In genomic region chr17:82217530-82218204, GRCh38 we compare ENCODE assay signal across 1 cellular context.
TF ChIP-seq lines count a peak whose summit lies in the region.

No MANE protein-coding gene starts in this region.

TF ChIP-seq in HepG2, 621 proteins besides CTCF, POLR2A, EP300 and RAD21 (continued from another document and continues in another):
- peak; percentile 53; the same call in 1 of the 2 replicates for TF ChIP-seq SOX13 (IDR thresholded peaks at IDR 0.05)
- peak in 1 of 2 experiments; percentile 51; a peak in 2 of 4 replicates for TF ChIP-seq SOX13 (CRISPR knock-in tag; conservative IDR thresholded peaks at IDR 0.05 in 1 of 2, IDR thresholded peaks at IDR 0.05 in 1 of 2)
- TF ChIP-seq, protein P1, sequence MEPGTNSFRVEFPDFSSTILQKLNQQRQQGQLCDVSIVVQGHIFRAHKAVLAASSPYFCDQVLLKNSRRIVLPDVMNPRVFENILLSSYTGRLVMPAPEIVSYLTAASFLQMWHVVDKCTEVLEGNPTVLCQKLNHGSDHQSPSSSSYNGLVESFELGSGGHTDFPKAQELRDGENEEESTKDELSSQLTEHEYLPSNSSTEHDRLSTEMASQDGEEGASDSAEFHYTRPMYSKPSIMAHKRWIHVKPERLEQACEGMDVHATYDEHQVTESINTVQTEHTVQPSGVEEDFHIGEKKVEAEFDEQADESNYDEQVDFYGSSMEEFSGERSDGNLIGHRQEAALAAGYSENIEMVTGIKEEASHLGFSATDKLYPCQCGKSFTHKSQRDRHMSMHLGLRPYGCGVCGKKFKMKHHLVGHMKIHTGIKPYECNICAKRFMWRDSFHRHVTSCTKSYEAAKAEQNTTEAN (CRISPR knock-in tag; conservative IDR thresholded peaks at IDR 0.05) = peak; percentile 94
- peak; percentile 57 for TF ChIP-seq HOXA5 (CRISPR knock-in tag; IDR thresholded peaks at IDR 0.05)
- TF ChIP-seq, protein P2, sequence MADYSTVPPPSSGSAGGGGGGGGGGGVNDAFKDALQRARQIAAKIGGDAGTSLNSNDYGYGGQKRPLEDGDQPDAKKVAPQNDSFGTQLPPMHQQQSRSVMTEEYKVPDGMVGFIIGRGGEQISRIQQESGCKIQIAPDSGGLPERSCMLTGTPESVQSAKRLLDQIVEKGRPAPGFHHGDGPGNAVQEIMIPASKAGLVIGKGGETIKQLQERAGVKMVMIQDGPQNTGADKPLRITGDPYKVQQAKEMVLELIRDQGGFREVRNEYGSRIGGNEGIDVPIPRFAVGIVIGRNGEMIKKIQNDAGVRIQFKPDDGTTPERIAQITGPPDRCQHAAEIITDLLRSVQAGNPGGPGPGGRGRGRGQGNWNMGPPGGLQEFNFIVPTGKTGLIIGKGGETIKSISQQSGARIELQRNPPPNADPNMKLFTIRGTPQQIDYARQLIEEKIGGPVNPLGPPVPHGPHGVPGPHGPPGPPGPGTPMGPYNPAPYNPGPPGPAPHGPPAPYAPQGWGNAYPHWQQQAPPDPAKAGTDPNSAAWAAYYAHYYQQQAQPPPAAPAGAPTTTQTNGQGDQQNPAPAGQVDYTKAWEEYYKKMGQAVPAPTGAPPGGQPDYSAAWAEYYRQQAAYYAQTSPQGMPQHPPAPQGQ (CRISPR knock-in tag; IDR thresholded peaks at IDR 0.05; ENCODE audit: borderline replicate concordance) = no peak
- no peak for TF ChIP-seq E2F1 (CRISPR knock-in tag; IDR thresholded peaks at IDR 0.05)
- peak; percentile 93 for TF ChIP-seq ELF3 (CRISPR knock-in tag; IDR thresholded peaks at IDR 0.05)
- TF ChIP-seq UBTF (CRISPR knock-in tag; IDR thresholded peaks at IDR 0.05) = peak; percentile 66
- TF ChIP-seq, protein P3, sequence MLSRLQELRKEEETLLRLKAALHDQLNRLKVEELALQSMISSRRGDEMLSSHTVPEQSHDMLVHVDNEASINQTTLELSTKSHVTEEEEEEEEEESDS (CRISPR knock-in tag; IDR thresholded peaks at IDR 0.05; ENCODE audit: borderline replicate concordance) = no peak
- TF ChIP-seq PPARG (CRISPR knock-in tag; conservative IDR thresholded peaks at IDR 0.05) = 0 out of 2 replicates have a peak, but pooled peaks have one; percentile 48
- TF ChIP-seq NFYC (CRISPR knock-in tag; IDR thresholded peaks at IDR 0.05) = peak; percentile 47; the same call in 1 of the 2 replicates
- TF ChIP-seq NR2C2 (CRISPR knock-in tag; IDR thresholded peaks at IDR 0.05; ENCODE audit: borderline replicate concordance) = peak; percentile 80
- TF ChIP-seq ZNF124 (CRISPR knock-in tag; IDR thresholded peaks at IDR 0.05) = no peak
- no peak for TF ChIP-seq TBL1XR1 (IDR thresholded peaks at IDR 0.05; ENCODE audit: borderline replicate concordance, low read length, partially characterized antibody)
- TF ChIP-seq ZNF530 (CRISPR knock-in tag; IDR thresholded peaks at IDR 0.05; ENCODE audit: low read depth) = no peak
- no peak for TF ChIP-seq ZNF343 (CRISPR knock-in tag; IDR thresholded peaks at IDR 0.05)
- TF ChIP-seq THAP8 (CRISPR knock-in tag; IDR thresholded peaks at IDR 0.05; ENCODE audit: borderline replicate concordance) = no peak
- no peak for TF ChIP-seq ASH2L (IDR thresholded peaks at IDR 0.05; ENCODE audit: insufficient read length, low read depth, low read length)
- no peak; the same call in 1 of the 2 replicates for TF ChIP-seq ZNF7 (CRISPR knock-in tag; IDR thresholded peaks at IDR 0.05)
- TF ChIP-seq, protein P4, sequence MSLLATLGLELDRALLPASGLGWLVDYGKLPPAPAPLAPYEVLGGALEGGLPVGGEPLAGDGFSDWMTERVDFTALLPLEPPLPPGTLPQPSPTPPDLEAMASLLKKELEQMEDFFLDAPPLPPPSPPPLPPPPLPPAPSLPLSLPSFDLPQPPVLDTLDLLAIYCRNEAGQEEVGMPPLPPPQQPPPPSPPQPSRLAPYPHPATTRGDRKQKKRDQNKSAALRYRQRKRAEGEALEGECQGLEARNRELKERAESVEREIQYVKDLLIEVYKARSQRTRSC (CRISPR knock-in tag; IDR thresholded peaks at IDR 0.05; ENCODE audit: low read depth) = peak; percentile 10; the same call in 1 of the 2 replicates
- no peak for TF ChIP-seq AGO1 (IDR thresholded peaks at IDR 0.05; ENCODE audit: low read depth, low read length, poor library complexity, severe bottlenecking)
- TF ChIP-seq, protein P5, sequence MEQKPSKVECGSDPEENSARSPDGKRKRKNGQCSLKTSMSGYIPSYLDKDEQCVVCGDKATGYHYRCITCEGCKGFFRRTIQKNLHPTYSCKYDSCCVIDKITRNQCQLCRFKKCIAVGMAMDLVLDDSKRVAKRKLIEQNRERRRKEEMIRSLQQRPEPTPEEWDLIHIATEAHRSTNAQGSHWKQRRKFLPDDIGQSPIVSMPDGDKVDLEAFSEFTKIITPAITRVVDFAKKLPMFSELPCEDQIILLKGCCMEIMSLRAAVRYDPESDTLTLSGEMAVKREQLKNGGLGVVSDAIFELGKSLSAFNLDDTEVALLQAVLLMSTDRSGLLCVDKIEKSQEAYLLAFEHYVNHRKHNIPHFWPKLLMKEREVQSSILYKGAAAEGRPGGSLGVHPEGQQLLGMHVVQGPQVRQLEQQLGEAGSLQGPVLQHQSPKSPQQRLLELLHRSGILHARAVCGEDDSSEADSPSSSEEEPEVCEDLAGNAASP (CRISPR knock-in tag; IDR thresholded peaks at IDR 0.05; ENCODE audit: borderline replicate concordance) = peak; percentile 87
- no peak for TF ChIP-seq XRCC5 (optimal IDR thresholded peaks at IDR 0.05; ENCODE audit: low read length)
- TF ChIP-seq STAT5B (CRISPR knock-in tag; IDR thresholded peaks at IDR 0.05) = peak; percentile 84; the same call in 1 of the 2 replicates
- no peak for TF ChIP-seq ATF1 (CRISPR knock-in tag; IDR thresholded peaks at IDR 0.05)
- peak; percentile 93; the same call in 1 of the 2 replicates for TF ChIP-seq CBX5 (CRISPR knock-in tag; IDR thresholded peaks at IDR 0.05; ENCODE audit: borderline replicate concordance)
- TF ChIP-seq ZNF839 (CRISPR knock-in tag; IDR thresholded peaks at IDR 0.05; ENCODE audit: borderline replicate concordance) = no peak
- peak; percentile 79; the same call in 1 of the 2 replicates for TF ChIP-seq ZBTB44 (CRISPR knock-in tag; IDR thresholded peaks at IDR 0.05)
- TF ChIP-seq, protein P6, sequence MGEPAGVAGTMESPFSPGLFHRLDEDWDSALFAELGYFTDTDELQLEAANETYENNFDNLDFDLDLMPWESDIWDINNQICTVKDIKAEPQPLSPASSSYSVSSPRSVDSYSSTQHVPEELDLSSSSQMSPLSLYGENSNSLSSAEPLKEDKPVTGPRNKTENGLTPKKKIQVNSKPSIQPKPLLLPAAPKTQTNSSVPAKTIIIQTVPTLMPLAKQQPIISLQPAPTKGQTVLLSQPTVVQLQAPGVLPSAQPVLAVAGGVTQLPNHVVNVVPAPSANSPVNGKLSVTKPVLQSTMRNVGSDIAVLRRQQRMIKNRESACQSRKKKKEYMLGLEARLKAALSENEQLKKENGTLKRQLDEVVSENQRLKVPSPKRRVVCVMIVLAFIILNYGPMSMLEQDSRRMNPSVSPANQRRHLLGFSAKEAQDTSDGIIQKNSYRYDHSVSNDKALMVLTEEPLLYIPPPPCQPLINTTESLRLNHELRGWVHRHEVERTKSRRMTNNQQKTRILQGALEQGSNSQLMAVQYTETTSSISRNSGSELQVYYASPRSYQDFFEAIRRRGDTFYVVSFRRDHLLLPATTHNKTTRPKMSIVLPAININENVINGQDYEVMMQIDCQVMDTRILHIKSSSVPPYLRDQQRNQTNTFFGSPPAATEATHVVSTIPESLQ (CRISPR knock-in tag; conservative IDR thresholded peaks at IDR 0.05) = no peak
- TF ChIP-seq, protein P7, sequence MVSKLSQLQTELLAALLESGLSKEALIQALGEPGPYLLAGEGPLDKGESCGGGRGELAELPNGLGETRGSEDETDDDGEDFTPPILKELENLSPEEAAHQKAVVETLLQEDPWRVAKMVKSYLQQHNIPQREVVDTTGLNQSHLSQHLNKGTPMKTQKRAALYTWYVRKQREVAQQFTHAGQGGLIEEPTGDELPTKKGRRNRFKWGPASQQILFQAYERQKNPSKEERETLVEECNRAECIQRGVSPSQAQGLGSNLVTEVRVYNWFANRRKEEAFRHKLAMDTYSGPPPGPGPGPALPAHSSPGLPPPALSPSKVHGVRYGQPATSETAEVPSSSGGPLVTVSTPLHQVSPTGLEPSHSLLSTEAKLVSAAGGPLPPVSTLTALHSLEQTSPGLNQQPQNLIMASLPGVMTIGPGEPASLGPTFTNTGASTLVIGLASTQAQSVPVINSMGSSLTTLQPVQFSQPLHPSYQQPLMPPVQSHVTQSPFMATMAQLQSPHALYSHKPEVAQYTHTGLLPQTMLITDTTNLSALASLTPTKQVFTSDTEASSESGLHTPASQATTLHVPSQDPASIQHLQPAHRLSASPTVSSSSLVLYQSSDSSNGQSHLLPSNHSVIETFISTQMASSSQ (IDR thresholded peaks at IDR 0.05; ENCODE audit: low read depth) = no peak
- TF ChIP-seq, protein P7 (CRISPR knock-in tag; IDR thresholded peaks at IDR 0.05; ENCODE audit: borderline replicate concordance) = peak; percentile 53; the same call in 1 of the 2 replicates
- TF ChIP-seq ZNF704 (CRISPR knock-in tag; IDR thresholded peaks at IDR 0.05; ENCODE audit: borderline replicate concordance) = no peak
- TF ChIP-seq ZNF317 (CRISPR knock-in tag; IDR thresholded peaks at IDR 0.05) = 0 out of 2 replicates have a peak, but pooled peaks have one; percentile 53
- peak; percentile 22; the same call in 1 of the 2 replicates for TF ChIP-seq ATF2 (CRISPR knock-in tag; IDR thresholded peaks at IDR 0.05)
